Comparison of ENCODE assay signal across 28 cellular contexts in genomic region chr20:42556575-42556974, GRCh38.
"Had no signal": no experiment of that assay in that cellular context is flagged by ENCODE, and none has a peak within 500 bp of the region (broad histone marks: within the 10 kb centered on the region; RNA-seq: fewer than 3 reads in every experiment).

No MANE protein-coding gene starts in this region.

- FAIRE-seq: urothelium cell line had no signal

- H3K9me3 ChIP-seq: stomach, suprapubic skin, testis, thoracic aorta, thyroid gland, tibial artery, tibial nerve, upper lobe of left lung, upper lobe of right lung, uterus, vagina had no signal

- H3K4me3 Mint-ChIP-seq: stimulated activated effector memory CD8-positive, alpha-beta T cell treated with anti-CD3 and anti-CD28 coated beads, Interleukin-12 subunit alpha, Interleukin-12 subunit beta, amount 100 ng/mL, for 72 hours; stimulated activated memory B cell treated with anti-CD40 and anti-IgM and Interleukin-4, amounts not matched to agents 10 μg/mL and 1 μg/mL and 100 μg/mL, for 72 hours; stimulated activated naive B cell treated with anti-CD40 and anti-IgM and Interleukin-4, amounts not matched to agents 10 μg/mL and 1 μg/mL and 100 μg/mL, for 72 hours; stimulated activated naive CD8-positive, alpha-beta T cell treated with anti-CD3 and anti-CD28 coated beads, Interleukin-15, amount 100 ng/mL, for 72 hours; stimulated activated naive CD8-positive, alpha-beta T cell treated with anti-CD3 and anti-CD28 coated beads, Interleukin-15, Interleukin-2, amounts not matched to agents 100 ng/mL and 50 ng/mL, for 24 hours; type B pancreatic cell had no signal

- H3K27me3 Mint-ChIP-seq: stimulated activated memory B cell treated with anti-CD40 and anti-IgM and Interleukin-4, amounts not matched to agents 10 μg/mL and 1 μg/mL and 100 μg/mL, for 72 hours; stimulated activated naive B cell treated with anti-CD40 and anti-IgM and Interleukin-4, amounts not matched to agents 10 μg/mL and 1 μg/mL and 100 μg/mL, for 72 hours; stimulated activated naive CD8-positive, alpha-beta T cell treated with anti-CD3 and anti-CD28 coated beads, Interleukin-15, amount 100 ng/mL, for 72 hours; stimulated activated naive CD8-positive, alpha-beta T cell treated with anti-CD3 and anti-CD28 coated beads, Interleukin-15, Interleukin-2, amounts not matched to agents 100 ng/mL and 50 ng/mL, for 24 hours had no signal

- H3K36me3 ChIP-seq: stomach, suprapubic skin, thoracic aorta, thyroid gland, tibial artery, tibial nerve, upper lobe of left lung, upper lobe of right lung, uterus, vagina had no signal

- H3K27me3 ChIP-seq: stomach, testis, thyroid gland, tibial artery, tibial nerve, upper lobe of left lung, upper lobe of right lung, uterus, vagina had no signal

- H3K36me3 Mint-ChIP-seq: stimulated activated effector memory CD8-positive, alpha-beta T cell treated with anti-CD3 and anti-CD28 coated beads, Interleukin-12 subunit alpha, Interleukin-12 subunit beta, amount 100 ng/mL, for 72 hours; stimulated activated memory B cell treated with anti-CD40 and anti-IgM and Interleukin-4, amounts not matched to agents 10 μg/mL and 1 μg/mL and 100 μg/mL, for 72 hours; stimulated activated naive B cell treated with anti-CD40 and anti-IgM and Interleukin-4, amounts not matched to agents 10 μg/mL and 1 μg/mL and 100 μg/mL, for 72 hours; type B pancreatic cell had no signal

- H3K4me3 ChIP-seq: stomach, suprapubic skin, testis, thoracic aorta, thyroid gland, tibial artery, tibial nerve, upper lobe of left lung, upper lobe of right lung, uterus, vagina had no signal

- H3K9me3 Mint-ChIP-seq: stimulated activated naive CD8-positive, alpha-beta T cell treated with anti-CD3 and anti-CD28 coated beads, Interleukin-15, amount 100 ng/mL, for 72 hours; stimulated activated naive CD8-positive, alpha-beta T cell treated with anti-CD3 and anti-CD28 coated beads, Interleukin-15, Interleukin-2, amounts not matched to agents 100 ng/mL and 50 ng/mL, for 24 hours; type B pancreatic cell had no signal

- DNase-seq: stimulated activated CD4-positive, alpha-beta T cell treated with anti-CD3 and anti-CD28 coated beads, Interleukin-2, amount 100 ng/mL, for 48 hours; stimulated activated CD4-positive, alpha-beta T cell treated with anti-CD3 and anti-CD28 coated beads, Interleukin-4, amount 100 ng/mL, for 1 hour; stimulated activated CD4-positive, alpha-beta T cell treated with anti-CD3 and anti-CD28 coated beads, Interleukin-4, amount 100 ng/mL, for 24 hours; stimulated activated CD4-positive, alpha-beta T cell treated with anti-CD3 and anti-CD28 coated beads, Interleukin-4, amount 100 ng/mL, for 4 hours; stimulated activated CD8-positive, alpha-beta memory T cell treated with anti-CD3 and anti-CD28 coated beads, Interleukin-4, amount 100 ng/mL, for 48 hours; stimulated activated naive B cell treated with anti-CD40 and anti-IgM and Interleukin-4, amounts not matched to agents 10 μg/mL and 1 μg/mL and 100 μg/mL, for 72 hours; stimulated activated naive CD4-positive, alpha-beta T cell; stimulated activated naive CD4-positive, alpha-beta T cell treated with Interleukin-2 at 50 U/mL for 16 hours; stimulated activated naive CD8-positive, alpha-beta T cell treated with anti-CD3 and anti-CD28 coated beads, Interleukin-15, amount 100 ng/mL, for 72 hours; stimulated activated naive CD8-positive, alpha-beta T cell treated with anti-CD3 and anti-CD28 coated beads, Interleukin-15, Interleukin-2, amounts not matched to agents 100 U/mL and 50 U/mL, for 24 hours; stomach; substantia nigra; testis; thyroid gland; tibial artery; trophoblast cell; upper lobe of left lung; upper lobe of right lung; uterus had no signal

- H3K27ac ChIP-seq: stomach, suprapubic skin, testis, thoracic aorta, thyroid gland, tibial artery, tibial nerve, upper lobe of left lung, upper lobe of right lung, uterus, vagina had no signal

- H3K27ac Mint-ChIP-seq: stimulated activated effector memory CD8-positive, alpha-beta T cell treated with anti-CD3 and anti-CD28 coated beads, Interleukin-12 subunit alpha, Interleukin-12 subunit beta, amount 100 ng/mL, for 72 hours; stimulated activated memory B cell treated with anti-CD40 and anti-IgM and Interleukin-4, amounts not matched to agents 10 μg/mL and 1 μg/mL and 100 μg/mL, for 72 hours; stimulated activated naive B cell treated with anti-CD40 and anti-IgM and Interleukin-4, amounts not matched to agents 10 μg/mL and 1 μg/mL and 100 μg/mL, for 72 hours; stimulated activated naive CD8-positive, alpha-beta T cell treated with anti-CD3 and anti-CD28 coated beads, Interleukin-15, amount 100 ng/mL, for 72 hours; stimulated activated naive CD8-positive, alpha-beta T cell treated with anti-CD3 and anti-CD28 coated beads, Interleukin-15, Interleukin-2, amounts not matched to agents 100 ng/mL and 50 ng/mL, for 24 hours; type B pancreatic cell had no signal

- H3K4me1 ChIP-seq: stomach, suprapubic skin, testis, thyroid gland, tibial artery, tibial nerve, upper lobe of left lung, upper lobe of right lung, uterus, vagina had no signal

- H3K4me1 Mint-ChIP-seq: stimulated activated effector memory CD8-positive, alpha-beta T cell treated with anti-CD3 and anti-CD28 coated beads, Interleukin-12 subunit alpha, Interleukin-12 subunit beta, amount 100 ng/mL, for 72 hours; stimulated activated naive CD8-positive, alpha-beta T cell treated with anti-CD3 and anti-CD28 coated beads, Interleukin-15, amount 100 ng/mL, for 72 hours had no signal

- ATAC-seq: stimulated activated effector memory CD8-positive, alpha-beta T cell treated with anti-CD3 and anti-CD28 coated beads, Interleukin-12 subunit alpha, Interleukin-12 subunit beta, amount 100 ng/mL, for 72 hours; stimulated activated memory B cell treated with anti-CD40 and anti-IgM and Interleukin-4, amounts not matched to agents 10 μg/mL and 1 μg/mL and 100 μg/mL, for 72 hours; stimulated activated naive B cell treated with anti-CD40 and anti-IgM and Interleukin-4, amounts not matched to agents 10 μg/mL and 1 μg/mL and 100 μg/mL, for 72 hours; stimulated activated naive CD8-positive, alpha-beta T cell treated with anti-CD3 and anti-CD28 coated beads, Interleukin-15, amount 100 ng/mL, for 72 hours; stimulated activated naive CD8-positive, alpha-beta T cell treated with anti-CD3 and anti-CD28 coated beads, Interleukin-15, Interleukin-2, amounts not matched to agents 100 U/mL and 50 U/mL, for 24 hours; upper lobe of right lung had no signal
